In genomic region chr3:70984756-70985155, GRCh38 we compare ENCODE assay signal across 15 cellular contexts.
DNase-seq lines count a peak whose midpoint lies in the region; ATAC-seq, FAIRE-seq and TF ChIP-seq lines count a peak whose summit lies in the region.
"Had no signal": no experiment of that assay in that cellular context is flagged by ENCODE, and none has a peak within 500 bp of the region (broad histone marks: within the 10 kb centered on the region; RNA-seq: fewer than 3 reads in every experiment).

No MANE protein-coding gene starts in this region.

- H3K9me3 Mint-ChIP-seq in MCF 10A (ENCODE audit: unreplicated experiment), result no peaks in the 10 kb centered on the region
- no peaks in the 10 kb centered on the region for H3K9me3 Mint-ChIP-seq in astrocyte (ENCODE audit: unreplicated experiment)
- H3K9me3 Mint-ChIP-seq in type B pancreatic cell, result peaks cover 4% of the 10 kb centered on the region

- H3K27me3 ChIP-seq in mammary epithelial cell (ENCODE audit: insufficient read depth, low read length), result no peaks in the 10 kb centered on the region
- no peaks in the 10 kb centered on the region for H3K27me3 ChIP-seq in astrocyte (ENCODE audit: insufficient read depth, low read length)
- no peaks in the 10 kb centered on the region for H3K27me3 ChIP-seq in muscle layer of duodenum (ENCODE audit: low read depth, low read length)
- H3K27me3 ChIP-seq: heart left ventricle had no signal

- TF ChIP-seq CTCF in MCF 10A (IDR thresholded peaks at IDR 0.05; ENCODE audit: unreplicated experiment) (no peak), mammary epithelial cell (conservative IDR thresholded peaks at IDR 0.05 in 1 of 2, IDR thresholded peaks at IDR 0.05 in 1 of 2; ENCODE audit: extremely low read depth in 1 of 2, insufficient read depth in 1 of 2, low read depth in 1 of 2, low read length in 2 of 2) (no peak), astrocyte (IDR thresholded peaks at IDR 0.05; ENCODE audit: insufficient read depth, low read depth, low read length) (no peak), type B pancreatic cell (conservative IDR thresholded peaks at IDR 0.05) (no peak)

- DNase-seq in MCF 10A (ENCODE audit: unreplicated experiment) (no peak), mammary epithelial cell (no peak), astrocyte (ENCODE audit: low read depth) (peak; percentile 61), type B pancreatic cell (ENCODE audit: extremely low spot score, unreplicated experiment) (no peak), SHP77 (lab: John Stamatoyannopoulos, UW) (no peak)
- DNase-seq: activated CD4-positive, alpha-beta T cell treated with anti-CD3 and anti-CD28 coated beads, Interleukin-2, amount 10 ng/mL, durations not matched to agents 7 days and 5 days; activated effector memory CD4-positive, alpha-beta T cell treated with anti-CD3 and anti-CD28 coated beads, Interleukin-2, amount 50 U/mL, for 16 hours; cerebellar nuclear complex; heart left ventricle; left cardiac atrium; NCI-H1694 treated with DMSO at 0.1 percent for 48 hours had no signal

- 90% methylated on average over 6 of the region's 6 CpGs for WGBS in mammary epithelial cell (ENCODE audit: low coverage, missing lambda C conversion rate)

- H3K9ac ChIP-seq in mammary epithelial cell (ENCODE audit: insufficient read depth, low read length), result no peak overlapping the region
- H3K9ac ChIP-seq in astrocyte (ENCODE audit: low read length), result no peak overlapping the region

- H3K27ac ChIP-seq in mammary epithelial cell (ENCODE audit: insufficient read depth, low read depth, low read length), result no peak overlapping the region
- peak overlapping the region; percentile 11 for H3K27ac ChIP-seq in astrocyte (ENCODE audit: low read depth, low read length)
- peak overlapping the region; percentile 87 for H3K27ac ChIP-seq in muscle layer of duodenum (ENCODE audit: low read length)

- CTCF ChIA-PET in MCF 10A (lab: Yijun Ruan, JAX), result interaction anchor here (0.6 to 1.2 kb wide), 2 partner anchors 10 to 894 kb away, joined by 3 read pairs; no protein-coding TSS in a partner anchor
- CTCF ChIA-PET in mammary epithelial cell (lab: Charles Lee; ENCODE audit: low non-redundant PET), result no interaction called here

- H3K36me3 Mint-ChIP-seq in MCF 10A (ENCODE audit: insufficient read depth, unreplicated experiment) (peaks cover 55% of the 10 kb centered on the region), astrocyte (ENCODE audit: low read depth, unreplicated experiment) (peaks cover 16% of the 10 kb centered on the region), type B pancreatic cell (peaks cover 55% of the 10 kb centered on the region)

- H3K4me1 ChIP-seq in mammary epithelial cell (ENCODE audit: insufficient read depth, low read length) (peaks cover 20% of the 10 kb centered on the region), astrocyte (ENCODE audit: insufficient read depth, low read length) (peaks cover 52% of the 10 kb centered on the region), muscle layer of duodenum (ENCODE audit: control insufficient read depth in 1 of 2, insufficient read depth in 2 of 2, low read length in 2 of 2) (peaks cover 11 to 61% of the 10 kb centered on the region in 2 donors)

- peaks cover 19% of the 10 kb centered on the region for H3K79me2 ChIP-seq in mammary epithelial cell (ENCODE audit: insufficient read depth, low read length)
- peaks cover 39% of the 10 kb centered on the region for H3K79me2 ChIP-seq in astrocyte (ENCODE audit: insufficient read depth, low read length)

- FAIRE-seq in astrocyte (lab: Jason Lieb, UNC), result no peak
- FAIRE-seq: RCC 7860 had no signal

- no peak for ATAC-seq in HG02678 (IDR thresholded peaks at IDR 0.05; ENCODE audit: unreplicated experiment)
- ATAC-seq in HG03135 (IDR thresholded peaks at IDR 0.05; ENCODE audit: unreplicated experiment), result no peak
- ATAC-seq: heart left ventricle, left cardiac atrium had no signal

- dilution Hi-C loops in mammary epithelial cell (cut with HindIII; ENCODE audit: low sequenced_read_pairs), result loop anchor here (5.0 kb wide), 1 partner anchor 78 kb away; no protein-coding TSS in a partner anchor

- H3K4me3 ChIP-seq in mammary epithelial cell (replicated peaks in 1 of 3; ENCODE audit: insufficient read depth in 1 of 3, low read depth in 2 of 3, low read length in 3 of 3) (no peak overlapping the region), astrocyte (ENCODE audit: insufficient read depth, low read depth, low read length) (no peak overlapping the region), muscle layer of duodenum (ENCODE audit: low read depth in 1 of 2, low read length in 2 of 2) (no peak overlapping the region)
- H3K4me3 ChIP-seq: heart left ventricle had no signal

- H3K4me3 Mint-ChIP-seq in MCF 10A (ENCODE audit: unreplicated experiment) (no peak overlapping the region), astrocyte (ENCODE audit: unreplicated experiment) (no peak overlapping the region), type B pancreatic cell (no peak overlapping the region)
- H3K4me3 Mint-ChIP-seq: activated CD4-positive, alpha-beta T cell treated with anti-CD3 and anti-CD28 coated beads, Interleukin-2, amount 10 ng/mL, durations not matched to agents 7 days and 5 days had no signal

- H3K4me1 Mint-ChIP-seq in MCF 10A (ENCODE audit: insufficient read depth, unreplicated experiment) (peaks cover 28% of the 10 kb centered on the region), astrocyte (ENCODE audit: low read depth, unreplicated experiment) (peaks cover 46% of the 10 kb centered on the region), type B pancreatic cell (ENCODE audit: unreplicated experiment) (peaks cover 59% of the 10 kb centered on the region)

- H3K9me3 ChIP-seq in mammary epithelial cell (replicated peaks; ENCODE audit: insufficient read depth, low read length) (no peaks in the 10 kb centered on the region), astrocyte (ENCODE audit: insufficient read depth, low read depth, low read length) (no peaks in the 10 kb centered on the region), muscle layer of duodenum (ENCODE audit: control insufficient read depth in 1 of 2, low read length in 2 of 2) (no peaks in the 10 kb centered on the region)
- H3K9me3 ChIP-seq: heart left ventricle had no signal

- in situ Hi-C loops in mammary epithelial cell (cut with MboI; ENCODE audit: low sequenced_read_pairs in 2 of 2), result no loop called here

- intact Hi-C loops in MCF 10A (cut with micrococcal nuclease), result no loop called here
- intact Hi-C loops in mammary epithelial cell (cut with micrococcal nuclease), result no loop called here

- POLR2A ChIA-PET in MCF 10A (lab: Yijun Ruan, JAX), result interaction anchor here (0.7 kb wide), 1 partner anchor 511 kb away, joined by 3 read pairs; no protein-coding TSS in a partner anchor

- peak overlapping the region; percentile 99 for H3K27ac Mint-ChIP-seq in MCF 10A (ENCODE audit: low read depth, unreplicated experiment)
- no peak overlapping the region for H3K27ac Mint-ChIP-seq in astrocyte (ENCODE audit: unreplicated experiment)
- H3K27ac Mint-ChIP-seq in type B pancreatic cell, result peak overlapping the region; percentile 100
- H3K27ac Mint-ChIP-seq: activated CD4-positive, alpha-beta T cell treated with anti-CD3 and anti-CD28 coated beads, Interleukin-2, amount 10 ng/mL, durations not matched to agents 7 days and 5 days had no signal

- H4K20me1 ChIP-seq in mammary epithelial cell (ENCODE audit: insufficient read depth, low read length) (no peaks in the 10 kb centered on the region), astrocyte (ENCODE audit: insufficient read depth, low read length) (peaks cover 7% of the 10 kb centered on the region)

- H3K27me3 Mint-ChIP-seq in MCF 10A (ENCODE audit: insufficient read depth, unreplicated experiment), result no peaks in the 10 kb centered on the region
- no peaks in the 10 kb centered on the region for H3K27me3 Mint-ChIP-seq in astrocyte (ENCODE audit: low read depth, unreplicated experiment)
- no peaks in the 10 kb centered on the region for H3K27me3 Mint-ChIP-seq in type B pancreatic cell
- H3K27me3 Mint-ChIP-seq: activated CD4-positive, alpha-beta T cell treated with anti-CD3 and anti-CD28 coated beads, Interleukin-2, amount 10 ng/mL, durations not matched to agents 7 days and 5 days had no signal

- H3K36me3 ChIP-seq in mammary epithelial cell (ENCODE audit: insufficient read depth, low read length), result peaks cover 18% of the 10 kb centered on the region
- H3K36me3 ChIP-seq in astrocyte (ENCODE audit: insufficient read depth, low read length), result peaks cover 40% of the 10 kb centered on the region
- peaks cover 27 to 32% of the 10 kb centered on the region in 2 donors for H3K36me3 ChIP-seq in muscle layer of duodenum (ENCODE audit: control insufficient read depth in 1 of 2, insufficient read depth in 2 of 2, low read length in 2 of 2)

- H3K4me2 ChIP-seq in mammary epithelial cell (ENCODE audit: insufficient read depth, low read depth, low read length) (no peak overlapping the region), astrocyte (ENCODE audit: low read length) (no peak overlapping the region)

- no peak overlapping the region for H2AFZ ChIP-seq in mammary epithelial cell (ENCODE audit: low read depth, low read length)
- no peak overlapping the region for H2AFZ ChIP-seq in astrocyte (ENCODE audit: low read depth, low read length)

- BruUV-seq in MCF 10A (replicated peaks; lab: Mats Ljungman, UMichigan) (no TSS peak), mammary epithelial cell (replicated peaks; lab: Mats Ljungman, UMichigan) (no TSS peak)
